Comparison of ENCODE assay signal across 38 cellular contexts in the genomic region with DNA sequence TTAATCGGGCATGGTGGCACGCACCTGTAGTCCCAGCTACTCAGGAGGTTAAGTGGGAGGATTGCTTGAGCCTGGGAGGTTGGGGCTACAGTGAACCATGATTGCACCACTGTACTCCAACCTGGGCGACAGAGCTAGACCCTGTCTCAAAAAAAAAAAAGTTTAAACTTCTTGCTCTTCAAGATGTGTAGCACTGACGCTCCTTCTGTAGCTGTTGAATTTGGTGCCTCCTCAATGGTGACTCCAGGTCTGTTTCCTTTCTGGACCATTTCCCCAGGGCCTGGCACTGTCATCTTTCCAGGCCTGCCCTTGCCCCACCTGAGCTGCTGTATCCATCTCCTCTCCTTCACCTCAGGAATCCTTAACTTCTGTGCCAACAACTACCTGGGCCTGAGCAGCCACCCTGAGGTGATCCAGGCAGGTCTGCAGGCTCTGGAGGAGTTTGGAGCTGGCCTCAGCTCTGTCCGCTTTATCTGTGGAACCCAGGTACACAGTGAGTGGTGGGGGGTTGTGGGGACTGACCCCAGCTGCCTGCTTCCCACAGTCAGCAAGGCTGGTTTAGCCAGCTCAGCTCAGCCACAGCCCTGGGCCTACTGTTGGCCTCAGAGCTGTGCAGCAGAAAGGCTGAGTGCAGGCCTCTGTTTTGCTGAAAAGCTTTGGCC. TPM values are rescaled to one million over a fixed set of nuclear protein-coding genes. Genes with fewer than 3 reads are reported as not detected.
A peak's percentile ranks its signal among the peaks of the same experiment; 100 is the strongest.
DNase-seq lines count a peak whose midpoint lies in the region; ATAC-seq, FAIRE-seq and TF ChIP-seq lines count a peak whose summit lies in the region.
"Had no signal": no experiment of that assay in that cellular context is flagged by ENCODE, and none has a peak within 500 bp of the region (broad histone marks: within the 10 kb centered on the region; RNA-seq: fewer than 3 reads in every experiment).

No MANE protein-coding gene starts in this region.

- no peak for DNase-seq in activated naive CD4-positive, alpha-beta T cell treated with anti-CD3 and anti-CD28 coated beads for 36 hours
- DNase-seq in HFF-Myc (ENCODE audit: extremely low read depth, low read depth) = no peak
- no peak for DNase-seq in bronchial epithelial cell (ENCODE audit: low read depth)
- DNase-seq in transverse colon = no peak
- DNase-seq in tibial nerve (ENCODE audit: low spot score in 2 of 2) = no peak
- DNase-seq in stimulated activated CD4-positive, alpha-beta T cell treated with anti-CD3 and anti-CD28 coated beads, Interleukin-15, amount 100 ng/mL, for 24 hours = no peak
- DNase-seq: activated CD8-positive, alpha-beta T cell treated with anti-CD3 and anti-CD28 coated beads for 36 hours; BE2C; caudate nucleus; CD8-positive, alpha-beta memory T cell; effector CD8-positive, alpha-beta T cell; GF-D8; KBM-7; kidney glomerular epithelial cell; MG63; naive thymus-derived CD4-positive, alpha-beta T cell; NCI-H1105; NCI-H187 treated with DMSO at 0.1 percent for 48 hours; NCI-H2171 treated with DMSO at 0.1 percent for 48 hours; NCI-H510A treated with DMSO at 0.1 percent for 48 hours; RPMI8226; small intestine; stimulated activated CD4-positive, alpha-beta T cell treated with anti-CD3 and anti-CD28 coated beads, Interleukin-1b, Interleukin-23, amount 100 ng/mL, for 48 hours; T-cell had no signal

- H3K9me3 ChIP-seq in transverse colon (no peaks in the 10 kb centered on the region), tibial nerve (no peaks in the 10 kb centered on the region)
- H3K9me3 ChIP-seq: ascending aorta, BE2C, gastroesophageal sphincter, MG63, SJSA1, thoracic aorta, vagina had no signal

- intact Hi-C loops in activated naive CD4-positive, alpha-beta T cell treated with anti-CD3 and anti-CD28 coated beads for 36 hours (cut with micrococcal nuclease) = loop anchor here (5.0 kb wide), 3 partner anchors 133 to 203 kb away; a partner anchor contains a TSS
- intact Hi-C loops in transverse colon (cut with DNase I; ENCODE audit: low total_unique reads) = loop anchor here (10.0 kb wide), 1 partner anchor 125 kb away; no protein-coding TSS in a partner anchor

- H3K36me3 ChIP-seq in bronchial epithelial cell (ENCODE audit: control insufficient read depth, insufficient read depth, low read length) (peaks cover 3% of the 10 kb centered on the region), transverse colon (no peaks in the 10 kb centered on the region), tibial nerve (peaks cover 0 to 29% (median 0%) of the 10 kb centered on the region in 3 donors)
- H3K36me3 ChIP-seq: ascending aorta, BE2C, MG63, thoracic aorta had no signal

- TF ChIP-seq EP300 in transverse colon (IDR thresholded peaks at IDR 0.05; ENCODE audit: low read depth) (no peak), tibial nerve (IDR thresholded peaks at IDR 0.05) (no peak)

- no peak overlapping the region for H3K27ac Mint-ChIP-seq in activated naive CD4-positive, alpha-beta T cell treated with anti-CD3 and anti-CD28 coated beads, Interleukin-2, amount 50 U/mL, for 24 hours
- H3K27ac Mint-ChIP-seq in activated naive CD4-positive, alpha-beta T cell treated with anti-CD3 and anti-CD28 coated beads for 36 hours = no peak overlapping the region
- H3K27ac Mint-ChIP-seq: activated CD8-positive, alpha-beta T cell treated with anti-CD3 and anti-CD28 coated beads for 36 hours; activated naive CD8-positive, alpha-beta T cell; CD8-positive, alpha-beta memory T cell; stimulated activated naive CD8-positive, alpha-beta T cell treated with anti-CD3 and anti-CD28 coated beads, Interleukin-15, Interleukin-2, amounts not matched to agents 100 ng/mL and 50 ng/mL, for 24 hours had no signal

- TF ChIP-seq POLR2A in transverse colon (IDR thresholded peaks at IDR 0.05) (peak; percentile 9), tibial nerve (IDR thresholded peaks at IDR 0.05) (no peak)

- WGBS in transverse colon (ENCODE audit: low coverage in 1 of 2), 2 donors = 87 to 91% methylated on average over 4 to 5 of the region's 5 CpGs
- WGBS in tibial nerve, 2 donors = 91 to 92% methylated on average over 5 of the region's 5 CpGs

- H3K27me3 ChIP-seq in bronchial epithelial cell (ENCODE audit: control insufficient read depth, insufficient read depth, low read length) (no peaks in the 10 kb centered on the region), transverse colon (no peaks in the 10 kb centered on the region), tibial nerve (no peaks in the 10 kb centered on the region)
- H3K27me3 ChIP-seq: ascending aorta, BE2C, gastroesophageal sphincter, SJSA1, vagina had no signal

- H3K9me3 Mint-ChIP-seq in activated naive CD4-positive, alpha-beta T cell treated with anti-CD3 and anti-CD28 coated beads, Interleukin-2, amount 50 U/mL, for 24 hours = no peaks in the 10 kb centered on the region
- no peaks in the 10 kb centered on the region for H3K9me3 Mint-ChIP-seq in activated naive CD4-positive, alpha-beta T cell treated with anti-CD3 and anti-CD28 coated beads for 36 hours
- H3K9me3 Mint-ChIP-seq: activated CD8-positive, alpha-beta T cell treated with anti-CD3 and anti-CD28 coated beads for 36 hours; CD8-positive, alpha-beta memory T cell; stimulated activated naive CD8-positive, alpha-beta T cell treated with anti-CD3 and anti-CD28 coated beads, Interleukin-15, Interleukin-2, amounts not matched to agents 100 ng/mL and 50 ng/mL, for 24 hours; T-cell had no signal

- H3K4me1 Mint-ChIP-seq in activated naive CD4-positive, alpha-beta T cell treated with anti-CD3 and anti-CD28 coated beads, Interleukin-2, amount 50 U/mL, for 24 hours = peaks cover 25% of the 10 kb centered on the region
- peaks cover 32% of the 10 kb centered on the region for H3K4me1 Mint-ChIP-seq in activated naive CD4-positive, alpha-beta T cell treated with anti-CD3 and anti-CD28 coated beads for 36 hours (ENCODE audit: low read depth)

- TF ChIP-seq CTCF in HFF-Myc (IDR thresholded peaks at IDR 0.05; ENCODE audit: low read depth, low read length, missing control alignments) (no peak), bronchial epithelial cell (IDR thresholded peaks at IDR 0.05; ENCODE audit: insufficient read depth, low read length, severe bottlenecking) (no peak), transverse colon (IDR thresholded peaks at IDR 0.05) (no peak), tibial nerve (IDR thresholded peaks at IDR 0.05) (no peak)

- no peak for ATAC-seq in GM19467 (IDR thresholded peaks at IDR 0.05; ENCODE audit: unreplicated experiment)
- ATAC-seq: activated CD8-positive, alpha-beta T cell treated with anti-CD3 and anti-CD28 coated beads for 36 hours; gastroesophageal sphincter; naive thymus-derived CD4-positive, alpha-beta T cell; T-cell had no signal

- H3K27me3 Mint-ChIP-seq in activated naive CD4-positive, alpha-beta T cell treated with anti-CD3 and anti-CD28 coated beads, Interleukin-2, amount 50 U/mL, for 24 hours = peaks cover 12% of the 10 kb centered on the region
- H3K27me3 Mint-ChIP-seq in activated naive CD4-positive, alpha-beta T cell treated with anti-CD3 and anti-CD28 coated beads for 36 hours (ENCODE audit: low read depth) = peaks cover 33% of the 10 kb centered on the region

- H3K27ac ChIP-seq in transverse colon (no peak overlapping the region), tibial nerve (no peak overlapping the region)
- H3K27ac ChIP-seq: ascending aorta, coronary artery, gastroesophageal sphincter, SJSA1, thoracic aorta, vagina had no signal

- peak overlapping the region; percentile 51 for H3K4me3 Mint-ChIP-seq in activated naive CD4-positive, alpha-beta T cell treated with anti-CD3 and anti-CD28 coated beads, Interleukin-2, amount 50 U/mL, for 24 hours
- no peak overlapping the region for H3K4me3 Mint-ChIP-seq in activated naive CD4-positive, alpha-beta T cell treated with anti-CD3 and anti-CD28 coated beads for 36 hours
- H3K4me3 Mint-ChIP-seq: stimulated activated naive CD8-positive, alpha-beta T cell treated with anti-CD3 and anti-CD28 coated beads, Interleukin-15, Interleukin-2, amounts not matched to agents 100 ng/mL and 50 ng/mL, for 24 hours had no signal

- H3K36me3 Mint-ChIP-seq in activated naive CD4-positive, alpha-beta T cell treated with anti-CD3 and anti-CD28 coated beads, Interleukin-2, amount 50 U/mL, for 24 hours = no peaks in the 10 kb centered on the region
- H3K36me3 Mint-ChIP-seq in activated naive CD4-positive, alpha-beta T cell treated with anti-CD3 and anti-CD28 coated beads for 36 hours (ENCODE audit: low read depth) = peaks cover 3% of the 10 kb centered on the region
- H3K36me3 Mint-ChIP-seq: activated naive CD8-positive, alpha-beta T cell; CD8-positive, alpha-beta memory T cell; T-cell had no signal

- H3K4me1 ChIP-seq in transverse colon = peaks cover 5 to 35% (median 20%) of the 10 kb centered on the region in 4 donors
- peaks cover 0 to 35% (median 18%) of the 10 kb centered on the region in 4 donors for H3K4me1 ChIP-seq in tibial nerve
- H3K4me1 ChIP-seq: BE2C had no signal

- CTCF ChIA-PET in activated naive CD4-positive, alpha-beta T cell treated with anti-CD3 and anti-CD28 coated beads for 36 hours (lab: Charles Lee) = interaction anchor here (0.5 to 4.3 kb wide), 6 partner anchors 9 to 156 kb away, joined by 3 to 51 read pairs (median 4); a partner anchor contains a TSS

- peak; percentile 32 for FAIRE-seq in bronchial epithelial cell (lab: Jason Lieb, UNC)
- FAIRE-seq: HTR-8/SVneo, small intestine, TTC549 had no signal

- H3K4me3 ChIP-seq in HFF-Myc (replicated peaks; ENCODE audit: low read depth, low read length) (peak overlapping the region; percentile 70; the same call in 1 of the 2 replicates), bronchial epithelial cell (ENCODE audit: low read depth, low read length) (no peak overlapping the region), transverse colon (no peak overlapping the region), tibial nerve (no peak overlapping the region)
- H3K4me3 ChIP-seq: ascending aorta, coronary artery, gastroesophageal sphincter, MG63, SJSA1, thoracic aorta, vagina had no signal

- in situ Hi-C loops in transverse colon (cut with MboI; ENCODE audit: low pct_ligation_motif_present in 1 of 4, low pct_unique_long_range_greater_than_20kb in 1 of 4, low sequenced_read_pairs in 3 of 4) = loop anchor here (5.0 to 25.0 kb wide), 4 partner anchors 52 to 155 kb away; a partner anchor contains a TSS

RNA-seq across cellular contexts. Expression of a gene that starts 2.1 kb away (rescaled TPM):
- 10 to 100 TPM; 26.9 to 27.2 TPM for total RNA-seq in activated naive CD4-positive, alpha-beta T cell treated with anti-CD3 and anti-CD28 coated beads for 36 hours
- 12.8 and 27.6 TPM in 2 replicates for total RNA-seq in bronchial epithelial cell
- 10 to 100 TPM in 1 of 4 donors, 1 to 10 TPM in 3; 6.4 to 10.1 (median 7.7) TPM for total RNA-seq in transverse colon
- total RNA-seq in tibial nerve = 10 to 100 TPM; 10.3 to 39.8 (median 21.5) TPM

RNA-seq across cellular contexts. Expression of a gene that starts 13.4 kb away (rescaled TPM):
- total RNA-seq in activated naive CD4-positive, alpha-beta T cell treated with anti-CD3 and anti-CD28 coated beads for 36 hours = not detected
- total RNA-seq in bronchial epithelial cell = not detected in 2 replicates
- total RNA-seq in transverse colon = not detected
- total RNA-seq in tibial nerve = not detected
- total RNA-seq: activated CD8-positive, alpha-beta T cell treated with anti-CD3 and anti-CD28 coated beads for 36 hours; ascending aorta; CD8-positive, alpha-beta memory T cell; gastroesophageal sphincter; lower leg skin; naive thymus-derived CD4-positive, alpha-beta T cell; OCI-LY7; SJSA1; T-cell; thoracic aorta; vagina had no signal

RNA-seq across cellular contexts. Expression of a gene that starts 34.3 kb away (rescaled TPM):
- 10 to 100 TPM; 13.5 to 15.6 TPM for total RNA-seq in activated naive CD4-positive, alpha-beta T cell treated with anti-CD3 and anti-CD28 coated beads for 36 hours
- total RNA-seq in bronchial epithelial cell (18.7 and 18.9 TPM in 2 replicates), transverse colon (10 to 100 TPM; 12.7 to 86.8 (median 40.6) TPM), tibial nerve (10 to 100 TPM; 51.6 to 76.1 (median 58.8) TPM)

RNA-seq across cellular contexts. Expression of a gene that starts 39.4 kb away (rescaled TPM):
- 100 to 1,000 TPM; 776 to 797 TPM for total RNA-seq in activated naive CD4-positive, alpha-beta T cell treated with anti-CD3 and anti-CD28 coated beads for 36 hours
- total RNA-seq in bronchial epithelial cell (267 and 420 TPM in 2 replicates), transverse colon (100 to 1,000 TPM in 3 of 4 donors, 10 to 100 TPM in 1; 89.4 to 292 (median 217) TPM), tibial nerve (100 to 1,000 TPM; 271 to 291 (median 274) TPM)
